Comparison of ENCODE assay signal across 6 cellular contexts in the genomic region with DNA sequence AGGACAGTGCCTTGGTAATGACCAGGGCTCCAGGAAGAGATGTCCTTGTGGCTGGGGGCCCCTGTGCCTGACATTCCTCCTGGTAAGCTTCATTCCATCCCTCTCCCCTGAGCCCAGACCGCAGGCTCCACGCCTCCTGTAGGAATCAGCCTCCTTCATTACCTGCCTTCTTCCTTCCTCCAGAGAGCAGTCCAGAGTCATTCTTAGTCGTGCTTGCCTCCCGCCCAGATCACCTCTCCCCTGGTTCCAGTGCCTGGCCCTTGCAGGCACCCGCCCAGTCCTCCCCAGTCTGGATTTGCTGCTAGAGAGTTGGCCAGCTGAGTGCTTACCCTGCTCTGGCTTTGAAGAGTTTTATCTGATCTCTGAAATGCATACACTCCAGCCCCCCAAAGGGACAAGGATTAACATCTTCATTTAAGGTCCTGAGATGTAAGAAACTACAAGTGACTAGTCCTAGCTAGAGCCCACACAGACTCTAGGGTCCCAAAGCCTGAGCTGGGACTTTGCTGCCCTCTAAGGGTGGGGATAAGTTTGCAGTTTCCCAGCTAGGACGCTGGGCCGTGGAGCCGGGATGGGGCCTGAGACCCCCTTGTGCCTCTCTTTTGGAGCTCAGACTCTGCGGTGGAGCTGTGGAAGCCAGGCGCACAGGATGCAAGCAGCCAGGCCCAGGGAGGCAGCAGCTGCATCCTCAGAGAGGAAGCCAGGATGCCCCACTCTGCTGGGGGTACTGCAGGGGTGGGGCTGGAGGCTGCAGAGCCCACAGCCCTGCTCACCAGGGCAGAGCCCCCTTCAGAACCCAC. TPM values are rescaled to one million over a fixed set of nuclear protein-coding genes. Genes with fewer than 3 reads are reported as not detected.
DNase-seq lines count a peak whose midpoint lies in the region; ATAC-seq and TF ChIP-seq lines count a peak whose summit lies in the region.

No MANE protein-coding gene starts in this region.

- CTCF ChIA-PET in BJ (lab: Yijun Ruan, JAX), result interaction anchor here (0.7 to 5.8 kb wide), 21 partner anchors 10 to 153 kb away, joined by 3 to 55 read pairs (median 5); partner anchors contain the start of genes ACP2, ARFGAP2 and DDB2

- no peaks in the 10 kb centered on the region for H3K36me3 ChIP-seq in BJ (ENCODE audit: control insufficient read depth, insufficient read depth, low read length)
- H3K36me3 ChIP-seq in right lobe of liver, result peaks cover 0 to 22% (median 3%) of the 10 kb centered on the region in 4 donors

- peaks cover 0 to 45% (median 22%) of the 10 kb centered on the region in 4 donors for H3K4me1 ChIP-seq in right lobe of liver

- intact Hi-C loops in right lobe of liver (cut with DNase I), result no loop called here

- POLR2A ChIA-PET in BJ (lab: Charles Lee), result interaction anchor here (0.6 kb wide), 1 partner anchor 45 kb away, joined by 10 read pairs; no protein-coding TSS in a partner anchor

- H3K4me3 ChIP-seq in BJ (ENCODE audit: low read depth, low read length) (no peak overlapping the region), right lobe of liver (peak overlapping the region in 1 of 3 donors; percentile 73)

- no peaks in the 10 kb centered on the region for H3K27me3 ChIP-seq in BJ (ENCODE audit: control insufficient read depth, insufficient read depth, low read length)
- no peaks in the 10 kb centered on the region for H3K27me3 ChIP-seq in right lobe of liver

- H3K27me3 Mint-ChIP-seq in activated T-cell treated with anti-CD3 and anti-CD28 coated beads, Interleukin-2, amount 50 U/mL, for 24 hours, result no peaks in the 10 kb centered on the region

- no peak overlapping the region for H3K27ac Mint-ChIP-seq in activated T-cell treated with anti-CD3 and anti-CD28 coated beads, Interleukin-2, amount 50 U/mL, for 24 hours

- no peak for TF ChIP-seq POLR2A in right lobe of liver (IDR thresholded peaks at IDR 0.05)

- no peak for DNase-seq in BJ (ENCODE audit: low read depth)
- DNase-seq in HT-29 (ENCODE audit: low spot score), result peak; percentile 96
- peak; percentile 63 for DNase-seq in activated T-cell treated with anti-CD3 and anti-CD28 coated beads, Interleukin-2, amount 50 U/mL, for 24 hours
- no peak for DNase-seq in right lobe of liver
- no peak for DNase-seq in HPDE6-E6E7 (ENCODE audit: extremely low spot score)

- no peaks in the 10 kb centered on the region for H3K9me3 ChIP-seq in right lobe of liver

- peaks cover 10% of the 10 kb centered on the region for H3K4me1 Mint-ChIP-seq in activated T-cell treated with anti-CD3 and anti-CD28 coated beads, Interleukin-2, amount 50 U/mL, for 24 hours (ENCODE audit: low read depth)

- ATAC-seq in right lobe of liver (peak; percentile 29 to 54 (median 43)), GM19328 (IDR thresholded peaks at IDR 0.05; ENCODE audit: unreplicated experiment) (no peak)

- TF ChIP-seq CTCF in BJ (IDR thresholded peaks at IDR 0.05; ENCODE audit: insufficient read depth, low read depth, low read length) (peak; percentile 80), right lobe of liver (IDR thresholded peaks at IDR 0.05) (peak; percentile 65 to 73 (median 70))

- H3K9me3 Mint-ChIP-seq in activated T-cell treated with anti-CD3 and anti-CD28 coated beads, Interleukin-2, amount 50 U/mL, for 24 hours, result no peaks in the 10 kb centered on the region

- H3K27ac ChIP-seq in right lobe of liver, result peak overlapping the region in 2 of 3 donors; percentile 22 to 84

- H3K36me3 Mint-ChIP-seq in activated T-cell treated with anti-CD3 and anti-CD28 coated beads, Interleukin-2, amount 50 U/mL, for 24 hours (ENCODE audit: low read depth), result peaks cover 5% of the 10 kb centered on the region

- 8% methylated on average over 6 of the region's 10 CpGs for WGBS in right lobe of liver (ENCODE audit: insufficient coverage, low coverage, low lambda C conversion rate, missing lambda C conversion rate)

- no peak overlapping the region for H3K4me3 Mint-ChIP-seq in activated T-cell treated with anti-CD3 and anti-CD28 coated beads, Interleukin-2, amount 50 U/mL, for 24 hours

RNA-seq across cellular contexts. Expression of gene NR1H3, which starts 1.6 kb away (rescaled TPM):
- polyA plus RNA-seq in BJ (2011; rRNA removed), result 20.7 and 25.9 TPM in 2 replicates
- polyA minus RNA-seq in BJ (2011; rRNA and poly(A)+ RNA removed), result 14.9 and 27.7 TPM in 2 replicates
- total RNA-seq in HT-29 (2014; rRNA removed; shearing (Covaris generic)), result 139 and 147 TPM in 2 replicates
- total RNA-seq in right lobe of liver, result 10 to 100 TPM; 61.5 to 82.9 (median 67.3) TPM

RNA-seq across cellular contexts. Expression of gene MADD, which starts 10.6 kb away (rescaled TPM):
- 15.4 and 19.8 TPM in 2 replicates for polyA plus RNA-seq in BJ (2011; rRNA removed)
- polyA minus RNA-seq in BJ (2011; rRNA and poly(A)+ RNA removed), result 40.6 and 46.1 TPM in 2 replicates
- total RNA-seq in HT-29 (2014; rRNA removed; shearing (Covaris generic)), result 44.0 and 46.2 TPM in 2 replicates
- 10 to 100 TPM; 15.2 to 21.3 (median 16.8) TPM for total RNA-seq in right lobe of liver

RNA-seq across cellular contexts. Expression of gene ACP2, which starts 10.8 kb away (rescaled TPM):
- 24.6 and 31.1 TPM in 2 replicates for polyA plus RNA-seq in BJ (2011; rRNA removed)
- 31.6 and 45.7 TPM in 2 replicates for polyA minus RNA-seq in BJ (2011; rRNA and poly(A)+ RNA removed)
- 42.9 and 48.5 TPM in 2 replicates for total RNA-seq in HT-29 (2014; rRNA removed; shearing (Covaris generic))
- total RNA-seq in right lobe of liver, result 100 to 1,000 TPM in 2 of 6 experiments, 10 to 100 TPM in 4; 53.3 to 173 (median 64.1) TPM

RNA-seq across cellular contexts. Expression of gene DDB2, which starts 44.6 kb away (rescaled TPM):
- 44.9 and 46.5 TPM in 2 replicates for polyA plus RNA-seq in BJ (2011; rRNA removed)
- polyA minus RNA-seq in BJ (2011; rRNA and poly(A)+ RNA removed), result 20.4 and 27.3 TPM in 2 replicates
- 17.1 and 25.7 TPM in 2 replicates for total RNA-seq in HT-29 (2014; rRNA removed; shearing (Covaris generic))
- total RNA-seq in right lobe of liver, result 10 to 100 TPM; 13.1 to 24.2 (median 13.8) TPM

Comparison
In these comparisons a context has a peak if more than half of its experiments do, and no peak if none do; other contexts are left out.
1. DNase-seq: peak in HT-29 (single experiment) and activated T-cell treated with anti-CD3 and anti-CD28 coated beads, Interleukin-2, amount 50 U/mL, for 24 hours (single experiment); none in BJ (single experiment), right lobe of liver (0 of 3) and HPDE6-E6E7 (single experiment).